1 cellular context compared by ENCODE assay signal in the genomic region with DNA sequence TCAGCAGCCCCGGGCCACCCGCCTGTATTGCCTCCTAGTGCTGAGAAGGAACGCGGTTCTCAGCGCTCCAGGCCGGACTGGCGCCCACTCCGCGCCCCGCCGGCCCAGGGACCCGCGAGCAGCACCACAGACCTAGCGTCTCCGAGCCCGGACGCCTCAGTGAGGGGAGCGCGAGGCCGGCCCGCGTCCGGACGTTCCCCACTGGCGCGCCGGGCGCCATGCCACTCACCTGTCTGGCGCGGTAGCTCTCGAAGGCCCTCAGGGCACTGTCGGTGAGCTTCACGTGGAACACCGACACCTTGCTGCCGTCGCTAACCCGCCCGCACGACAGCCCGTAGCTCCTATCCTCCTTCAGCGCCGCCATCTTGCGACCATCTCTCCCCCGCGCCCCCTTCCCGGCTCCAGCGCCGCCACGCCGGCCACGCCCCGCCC.
TF ChIP-seq lines count a peak whose summit lies in the region.

A gene (minus strand): TSS at position 379 of the 432 bp plus-strand sequence. CDS start 15 bp downstream, at position 364.

TF ChIP-seq in H1, 55 proteins besides CTCF, POLR2A, EP300 and RAD21 (continued from another document):
- TF ChIP-seq, protein P1, sequence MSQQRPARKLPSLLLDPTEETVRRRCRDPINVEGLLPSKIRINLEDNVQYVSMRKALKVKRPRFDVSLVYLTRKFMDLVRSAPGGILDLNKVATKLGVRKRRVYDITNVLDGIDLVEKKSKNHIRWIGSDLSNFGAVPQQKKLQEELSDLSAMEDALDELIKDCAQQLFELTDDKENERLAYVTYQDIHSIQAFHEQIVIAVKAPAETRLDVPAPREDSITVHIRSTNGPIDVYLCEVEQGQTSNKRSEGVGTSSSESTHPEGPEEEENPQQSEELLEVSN (IDR thresholded peaks at IDR 0.05) = no peak
- TF ChIP-seq, protein P2, sequence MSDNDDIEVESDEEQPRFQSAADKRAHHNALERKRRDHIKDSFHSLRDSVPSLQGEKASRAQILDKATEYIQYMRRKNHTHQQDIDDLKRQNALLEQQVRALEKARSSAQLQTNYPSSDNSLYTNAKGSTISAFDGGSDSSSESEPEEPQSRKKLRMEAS (IDR thresholded peaks at IDR 0.05) = peak; percentile 7; the same call in 1 of the 2 replicates
- TF ChIP-seq, protein P3, sequence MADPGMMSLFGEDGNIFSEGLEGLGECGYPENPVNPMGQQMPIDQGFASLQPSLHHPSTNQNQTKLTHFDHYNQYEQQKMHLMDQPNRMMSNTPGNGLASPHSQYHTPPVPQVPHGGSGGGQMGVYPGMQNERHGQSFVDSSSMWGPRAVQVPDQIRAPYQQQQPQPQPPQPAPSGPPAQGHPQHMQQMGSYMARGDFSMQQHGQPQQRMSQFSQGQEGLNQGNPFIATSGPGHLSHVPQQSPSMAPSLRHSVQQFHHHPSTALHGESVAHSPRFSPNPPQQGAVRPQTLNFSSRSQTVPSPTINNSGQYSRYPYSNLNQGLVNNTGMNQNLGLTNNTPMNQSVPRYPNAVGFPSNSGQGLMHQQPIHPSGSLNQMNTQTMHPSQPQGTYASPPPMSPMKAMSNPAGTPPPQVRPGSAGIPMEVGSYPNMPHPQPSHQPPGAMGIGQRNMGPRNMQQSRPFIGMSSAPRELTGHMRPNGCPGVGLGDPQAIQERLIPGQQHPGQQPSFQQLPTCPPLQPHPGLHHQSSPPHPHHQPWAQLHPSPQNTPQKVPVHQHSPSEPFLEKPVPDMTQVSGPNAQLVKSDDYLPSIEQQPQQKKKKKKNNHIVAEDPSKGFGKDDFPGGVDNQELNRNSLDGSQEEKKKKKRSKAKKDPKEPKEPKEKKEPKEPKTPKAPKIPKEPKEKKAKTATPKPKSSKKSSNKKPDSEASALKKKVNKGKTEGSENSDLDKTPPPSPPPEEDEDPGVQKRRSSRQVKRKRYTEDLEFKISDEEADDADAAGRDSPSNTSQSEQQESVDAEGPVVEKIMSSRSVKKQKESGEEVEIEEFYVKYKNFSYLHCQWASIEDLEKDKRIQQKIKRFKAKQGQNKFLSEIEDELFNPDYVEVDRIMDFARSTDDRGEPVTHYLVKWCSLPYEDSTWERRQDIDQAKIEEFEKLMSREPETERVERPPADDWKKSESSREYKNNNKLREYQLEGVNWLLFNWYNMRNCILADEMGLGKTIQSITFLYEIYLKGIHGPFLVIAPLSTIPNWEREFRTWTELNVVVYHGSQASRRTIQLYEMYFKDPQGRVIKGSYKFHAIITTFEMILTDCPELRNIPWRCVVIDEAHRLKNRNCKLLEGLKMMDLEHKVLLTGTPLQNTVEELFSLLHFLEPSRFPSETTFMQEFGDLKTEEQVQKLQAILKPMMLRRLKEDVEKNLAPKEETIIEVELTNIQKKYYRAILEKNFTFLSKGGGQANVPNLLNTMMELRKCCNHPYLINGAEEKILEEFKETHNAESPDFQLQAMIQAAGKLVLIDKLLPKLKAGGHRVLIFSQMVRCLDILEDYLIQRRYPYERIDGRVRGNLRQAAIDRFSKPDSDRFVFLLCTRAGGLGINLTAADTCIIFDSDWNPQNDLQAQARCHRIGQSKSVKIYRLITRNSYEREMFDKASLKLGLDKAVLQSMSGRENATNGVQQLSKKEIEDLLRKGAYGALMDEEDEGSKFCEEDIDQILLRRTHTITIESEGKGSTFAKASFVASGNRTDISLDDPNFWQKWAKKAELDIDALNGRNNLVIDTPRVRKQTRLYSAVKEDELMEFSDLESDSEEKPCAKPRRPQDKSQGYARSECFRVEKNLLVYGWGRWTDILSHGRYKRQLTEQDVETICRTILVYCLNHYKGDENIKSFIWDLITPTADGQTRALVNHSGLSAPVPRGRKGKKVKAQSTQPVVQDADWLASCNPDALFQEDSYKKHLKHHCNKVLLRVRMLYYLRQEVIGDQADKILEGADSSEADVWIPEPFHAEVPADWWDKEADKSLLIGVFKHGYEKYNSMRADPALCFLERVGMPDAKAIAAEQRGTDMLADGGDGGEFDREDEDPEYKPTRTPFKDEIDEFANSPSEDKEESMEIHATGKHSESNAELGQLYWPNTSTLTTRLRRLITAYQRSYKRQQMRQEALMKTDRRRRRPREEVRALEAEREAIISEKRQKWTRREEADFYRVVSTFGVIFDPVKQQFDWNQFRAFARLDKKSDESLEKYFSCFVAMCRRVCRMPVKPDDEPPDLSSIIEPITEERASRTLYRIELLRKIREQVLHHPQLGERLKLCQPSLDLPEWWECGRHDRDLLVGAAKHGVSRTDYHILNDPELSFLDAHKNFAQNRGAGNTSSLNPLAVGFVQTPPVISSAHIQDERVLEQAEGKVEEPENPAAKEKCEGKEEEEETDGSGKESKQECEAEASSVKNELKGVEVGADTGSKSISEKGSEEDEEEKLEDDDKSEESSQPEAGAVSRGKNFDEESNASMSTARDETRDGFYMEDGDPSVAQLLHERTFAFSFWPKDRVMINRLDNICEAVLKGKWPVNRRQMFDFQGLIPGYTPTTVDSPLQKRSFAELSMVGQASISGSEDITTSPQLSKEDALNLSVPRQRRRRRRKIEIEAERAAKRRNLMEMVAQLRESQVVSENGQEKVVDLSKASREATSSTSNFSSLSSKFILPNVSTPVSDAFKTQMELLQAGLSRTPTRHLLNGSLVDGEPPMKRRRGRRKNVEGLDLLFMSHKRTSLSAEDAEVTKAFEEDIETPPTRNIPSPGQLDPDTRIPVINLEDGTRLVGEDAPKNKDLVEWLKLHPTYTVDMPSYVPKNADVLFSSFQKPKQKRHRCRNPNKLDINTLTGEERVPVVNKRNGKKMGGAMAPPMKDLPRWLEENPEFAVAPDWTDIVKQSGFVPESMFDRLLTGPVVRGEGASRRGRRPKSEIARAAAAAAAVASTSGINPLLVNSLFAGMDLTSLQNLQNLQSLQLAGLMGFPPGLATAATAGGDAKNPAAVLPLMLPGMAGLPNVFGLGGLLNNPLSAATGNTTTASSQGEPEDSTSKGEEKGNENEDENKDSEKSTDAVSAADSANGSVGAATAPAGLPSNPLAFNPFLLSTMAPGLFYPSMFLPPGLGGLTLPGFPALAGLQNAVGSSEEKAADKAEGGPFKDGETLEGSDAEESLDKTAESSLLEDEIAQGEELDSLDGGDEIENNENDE (IDR thresholded peaks at IDR 0.05; ENCODE audit: insufficient replicate concordance, low read length) = no peak
- TF ChIP-seq SP4 (IDR thresholded peaks at IDR 0.05; ENCODE audit: low read length) (no peak), TBP (IDR thresholded peaks at IDR 0.05; ENCODE audit: low read depth, low read length) (peak; percentile 37; the same call in 1 of the 2 replicates), RNF2 (IDR thresholded peaks at IDR 0.05; ENCODE audit: borderline replicate concordance, low read depth, low read length, missing control alignments, poor library complexity, severe bottlenecking) (no peak), KDM1A (IDR thresholded peaks at IDR 0.05; ENCODE audit: borderline replicate concordance, low read length) (no peak), MAFK (IDR thresholded peaks at IDR 0.05; ENCODE audit: low read depth, low read length) (no peak), PHF8 (conservative IDR thresholded peaks at IDR 0.05; ENCODE audit: low read depth, low read length) (peak; percentile 96), RFX5 (IDR thresholded peaks at IDR 0.05; ENCODE audit: borderline replicate concordance, low read depth, low read length) (no peak), SIX5 (IDR thresholded peaks at IDR 0.05; ENCODE audit: low read depth, low read length) (no peak)
